16 cellular contexts compared by ENCODE assay signal in the genomic region with DNA sequence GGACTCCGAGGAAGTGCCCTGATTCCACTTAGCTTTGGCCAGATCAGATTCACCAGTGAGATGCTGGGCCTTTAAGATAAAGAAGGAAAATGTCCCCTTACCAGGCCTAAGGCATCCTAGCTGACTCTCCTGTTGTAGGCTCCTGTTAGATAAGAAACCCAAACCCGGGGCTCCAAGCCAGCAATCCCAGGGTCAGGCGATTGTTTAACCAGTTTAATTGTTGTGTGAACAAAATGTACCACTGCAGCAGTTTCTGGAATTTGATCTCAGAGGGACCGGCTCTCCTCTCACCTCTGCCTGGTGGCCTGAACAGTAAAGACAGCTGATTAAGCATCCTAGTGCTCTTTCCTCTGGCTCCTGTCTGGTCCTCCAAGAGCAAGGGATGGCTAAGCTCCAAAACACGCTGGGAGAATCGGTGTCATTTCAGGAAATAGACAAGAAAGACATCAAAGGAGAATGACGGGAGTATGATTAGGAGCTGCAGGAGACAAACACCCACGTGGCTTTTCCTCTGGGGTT. TPM values are rescaled to one million over a fixed set of nuclear protein-coding genes. Genes with fewer than 3 reads are reported as not detected.
A peak's percentile ranks its signal among the peaks of the same experiment; 100 is the strongest.
DNase-seq lines count a peak whose midpoint lies in the region; ATAC-seq and TF ChIP-seq lines count a peak whose summit lies in the region.
"Had no signal": no experiment of that assay in that cellular context is flagged by ENCODE, and none has a peak within 500 bp of the region (broad histone marks: within the 10 kb centered on the region; RNA-seq: fewer than 3 reads in every experiment).

No MANE protein-coding gene starts in this region.

- no peaks in the 10 kb centered on the region for H3K36me3 ChIP-seq in osteoblast (ENCODE audit: insufficient read depth, low read length)
- H3K36me3 ChIP-seq: gastrocnemius medialis, left lung had no signal

- no peak overlapping the region for H3K4me3 Mint-ChIP-seq in stimulated activated naive CD8-positive, alpha-beta T cell treated with anti-CD3 and anti-CD28 coated beads, Interleukin-15, amount 100 ng/mL, for 72 hours
- H3K4me3 Mint-ChIP-seq: T-helper 1 cell treated with Interleukin-12 subunit alpha and Interleukin-12 subunit beta and Interleukin-4 antibody, amounts not matched to agents 30 μg/mL and 1 μg/mL, for 36 hours had no signal

- in situ Hi-C loops in G401 (cut with HindIII; ENCODE audit: low sequenced_read_pairs), result no loop called here

- H3K4me1 ChIP-seq in osteoblast (ENCODE audit: insufficient read depth, low read length), result peaks cover 12% of the 10 kb centered on the region
- H3K4me1 ChIP-seq: gastrocnemius medialis, left lung had no signal

- no peaks in the 10 kb centered on the region for H3K27me3 Mint-ChIP-seq in stimulated activated naive CD8-positive, alpha-beta T cell treated with anti-CD3 and anti-CD28 coated beads, Interleukin-15, amount 100 ng/mL, for 72 hours

- DNase-seq in G401 (ENCODE audit: low spot score) (peak; percentile 46), NCI-H2196 (lab: John Stamatoyannopoulos, UW; ENCODE audit: unreplicated experiment) (peak; percentile 85), caudate nucleus (lab: John Stamatoyannopoulos, UW) (peak in 3 of 61 donors; percentile 6 to 34 (median 22)), osteoblast (ENCODE audit: insufficient read length, low spot score, missing footprints) (no peak), NCI-H345 treated with DMSO at 0.1 percent for 48 hours (lab: John Stamatoyannopoulos, UW; ENCODE audit: unreplicated experiment) (no peak)
- no peak for DNase-seq in stimulated activated naive CD8-positive, alpha-beta T cell treated with anti-CD3 and anti-CD28 coated beads, Interleukin-15, amount 100 ng/mL, for 72 hours
- DNase-seq: dermis blood vessel endothelial cell; gastrocnemius medialis; left lung; stimulated activated CD4-positive, alpha-beta T cell treated with anti-CD3 and anti-CD28 coated beads, Interleukin-4, amount 100 ng/mL, for 24 hours had no signal

- H3K9me3 ChIP-seq in osteoblast (ENCODE audit: low read depth, low read length), result no peaks in the 10 kb centered on the region
- H3K9me3 ChIP-seq: gastrocnemius medialis, left lung had no signal

- peak overlapping the region in 1 of 2 donors; percentile 74 for H3K27ac Mint-ChIP-seq in stimulated activated naive CD8-positive, alpha-beta T cell treated with anti-CD3 and anti-CD28 coated beads, Interleukin-15, amount 100 ng/mL, for 72 hours
- H3K27ac Mint-ChIP-seq: activated naive CD4-positive, alpha-beta T cell treated with anti-CD3 and anti-CD28 coated beads, Interleukin-2, amount 50 U/mL, for 72 hours; progenitor cell of endocrine pancreas; T-helper 1 cell treated with Interleukin-12 subunit alpha and Interleukin-12 subunit beta and Interleukin-4 antibody, amounts not matched to agents 30 μg/mL and 1 μg/mL, for 36 hours had no signal

- TF ChIP-seq CTCF in osteoblast (IDR thresholded peaks at IDR 0.05; ENCODE audit: extremely low read depth, low read depth, low read length), result no peak

- peaks cover 20% of the 10 kb centered on the region for H3K27me3 ChIP-seq in osteoblast (ENCODE audit: insufficient read depth, low read length)
- H3K27me3 ChIP-seq: gastrocnemius medialis, left lung had no signal

- peak overlapping the region; percentile 37 for H2AFZ ChIP-seq in osteoblast (ENCODE audit: low read length)

- no peaks in the 10 kb centered on the region for H3K4me1 Mint-ChIP-seq in stimulated activated naive CD8-positive, alpha-beta T cell treated with anti-CD3 and anti-CD28 coated beads, Interleukin-15, amount 100 ng/mL, for 72 hours

- no peaks in the 10 kb centered on the region for H4K20me1 ChIP-seq in osteoblast (ENCODE audit: insufficient read depth, low read length)

- no peaks in the 10 kb centered on the region for H3K9me3 Mint-ChIP-seq in stimulated activated naive CD8-positive, alpha-beta T cell treated with anti-CD3 and anti-CD28 coated beads, Interleukin-15, amount 100 ng/mL, for 72 hours
- H3K9me3 Mint-ChIP-seq: activated naive CD4-positive, alpha-beta T cell treated with anti-CD3 and anti-CD28 coated beads, Interleukin-2, amount 50 U/mL, for 72 hours; T-helper 1 cell treated with Interleukin-12 subunit alpha and Interleukin-12 subunit beta and Interleukin-4 antibody, amounts not matched to agents 30 μg/mL and 1 μg/mL, for 36 hours had no signal

- no peaks in the 10 kb centered on the region for H3K79me2 ChIP-seq in osteoblast (ENCODE audit: insufficient read depth, low read length)

- H3K4me3 ChIP-seq in osteoblast (ENCODE audit: insufficient read depth, low read length), result no peak overlapping the region
- H3K4me3 ChIP-seq: gastrocnemius medialis, left lung had no signal

- peak overlapping the region; percentile 30 for H3K27ac ChIP-seq in caudate nucleus (ENCODE audit: low read depth, low read length)
- H3K27ac ChIP-seq in osteoblast (ENCODE audit: low read depth, low read length), result no peak overlapping the region
- H3K27ac ChIP-seq: gastrocnemius medialis, left lung had no signal

- H3K4me2 ChIP-seq in osteoblast (ENCODE audit: insufficient read depth, low read length), result peak overlapping the region; percentile 45

- ATAC-seq in GM21526 (IDR thresholded peaks at IDR 0.05; ENCODE audit: low FRiP score, unreplicated experiment) (no peak), HG03354 (IDR thresholded peaks at IDR 0.05; ENCODE audit: poor library complexity, severe bottlenecking, unreplicated experiment) (no peak)
- ATAC-seq in stimulated activated naive CD8-positive, alpha-beta T cell treated with anti-CD3 and anti-CD28 coated beads, Interleukin-15, amount 100 ng/mL, for 72 hours, result no peak
- ATAC-seq: activated naive CD4-positive, alpha-beta T cell treated with anti-CD3 and anti-CD28 coated beads, Interleukin-2, amount 50 U/mL, for 72 hours; left lung had no signal

RNA-seq across cellular contexts. Expression of gene KLHDC8A, which starts 9.3 kb away (rescaled TPM):
- total RNA-seq in G401 (2014; rRNA removed; shearing (Covaris generic)), result 1.3 and 2.8 TPM in 2 replicates
- not detected in 2 replicates for total RNA-seq in osteoblast
- total RNA-seq: activated CD8-positive, alpha-beta memory T cell treated with anti-CD3 and anti-CD28 coated beads for 36 hours; activated naive CD4-positive, alpha-beta T cell treated with anti-CD3 and anti-CD28 coated beads, Interleukin-2, amount 50 U/mL, for 72 hours; dermis blood vessel endothelial cell; gastrocnemius medialis had no signal

RNA-seq across cellular contexts. Expression of gene NUAK2, which starts 44.5 kb away (rescaled TPM):
- 6.3 and 8.3 TPM in 2 replicates for total RNA-seq in G401 (2014; rRNA removed; shearing (Covaris generic))
- 2.7 and 3.6 TPM in 2 replicates for total RNA-seq in osteoblast

RNA-seq across cellular contexts. Expression of gene LEMD1, which starts 55.9 kb away (rescaled TPM):
- 13.2 and 15.0 TPM in 2 replicates for total RNA-seq in G401 (2014; rRNA removed; shearing (Covaris generic))
- total RNA-seq in osteoblast, result not detected in 2 replicates
- total RNA-seq: dermis blood vessel endothelial cell, gastrocnemius medialis had no signal

Comparison
In these comparisons a context has a peak if more than half of its experiments do, and no peak if none do; other contexts are left out.
1. DNase-seq: peak in G401 (single experiment) and NCI-H2196 (single experiment); none in osteoblast (single experiment), stimulated activated naive CD8-positive, alpha-beta T cell treated with anti-CD3 and anti-CD28 coated beads, Interleukin-15, amount 100 ng/mL, for 72 hours (0 of 2) and NCI-H345 treated with DMSO at 0.1 percent for 48 hours (single experiment).
2. RNA of gene LEMD1, which starts 55.9 kb away (total RNA-seq): 13.2 to 15.0 TPM in G401; not detected in osteoblast; every median in the first group is over 10 times any median in the second.